1 cellular context compared by ENCODE assay signal in genomic region chr11:11836676-11837231, GRCh38.
TF ChIP-seq lines count a peak whose summit lies in the region.

No MANE protein-coding gene starts in this region.

TF ChIP-seq in K562, 482 proteins besides CTCF, POLR2A, EP300 and RAD21 (continued from another document):
- TF ChIP-seq CEBPG (CRISPR knock-in tag; IDR thresholded peaks at IDR 0.05) (no peak), CEBPG (tag; conservative IDR thresholded peaks at IDR 0.05 in 1 of 2, IDR thresholded peaks at IDR 0.05 in 1 of 2) (peak; percentile 52 to 63), GTF3C2 (IDR thresholded peaks at IDR 0.05; ENCODE audit: borderline replicate concordance, extremely low read depth, insufficient read length) (no peak), ADNP (tag; IDR thresholded peaks at IDR 0.05) (no peak), SAFB (IDR thresholded peaks at IDR 0.05; ENCODE audit: borderline replicate concordance, low read depth, low read length) (no peak), HCFC1 (IDR thresholded peaks at IDR 0.05; ENCODE audit: low read depth, low read length) (no peak), SMC3 (conservative IDR thresholded peaks at IDR 0.05; ENCODE audit: insufficient read depth, low read depth, low read length) (no peak), CEBPB (tag; IDR thresholded peaks at IDR 0.05) (peak; percentile 75), MXD1 (CRISPR knock-in tag; IDR thresholded peaks at IDR 0.05; ENCODE audit: borderline replicate concordance, poor library complexity, severe bottlenecking) (no peak)
